8 cellular contexts compared by ENCODE assay signal in genomic region chr9:83622433-83622813, GRCh38. TPM values are rescaled to one million over a fixed set of nuclear protein-coding genes. Genes with fewer than 3 reads are reported as not detected.
DNase-seq lines count a peak whose midpoint lies in the region; ATAC-seq, FAIRE-seq and TF ChIP-seq lines count a peak whose summit lies in the region.

No MANE protein-coding gene starts in this region.

- no peaks in the 10 kb centered on the region for H4K20me1 ChIP-seq in K562 (replicated peaks; ENCODE audit: control insufficient read depth, insufficient read depth, low read length)

- no peak for TF ChIP-seq CTCF in K562 (IDR thresholded peaks at IDR 0.05 in 2 of 3, conservative IDR thresholded peaks at IDR 0.05 in 1 of 3; ENCODE audit: insufficient read depth in 2 of 3, low read depth in 1 of 3, low read length in 3 of 3)

- in situ Hi-C loops in K562 (cut with MboI), result loop anchor here (25.0 kb wide), 1 partner anchor 290 kb away; the partner anchor contains the start of gene KIF27

- no peaks in the 10 kb centered on the region for H3K9me1 ChIP-seq in K562 (ENCODE audit: control insufficient read depth, insufficient read depth, low read length)

- intact Hi-C loops in K562 (cut with micrococcal nuclease), result loop anchor here (5.0 to 10.0 kb wide), 2 partner anchors 85 to 192 kb away; partner anchors contain the start of genes GKAP1 and UBQLN1

- H3K27ac ChIP-seq in HUES64 (ENCODE audit: low read depth, low read length), result no peak overlapping the region
- peak overlapping the region; percentile 72; the same call in 2 of the 3 replicates for H3K27ac ChIP-seq in K562 (ENCODE audit: extremely low read depth, low read depth, low read length)
- H3K27ac ChIP-seq in mesodermal cell (ENCODE audit: low read depth, low read length, severe bottlenecking), result peak overlapping the region; percentile 23

- POLR2A ChIA-PET in K562 (lab: Yijun Ruan, JAX), result interaction anchor here (1.0 kb wide), 1 partner anchor 79 kb away, joined by 3 read pairs; no protein-coding TSS in a partner anchor

- no peak for TF ChIP-seq RAD21 in K562 (CRISPR knock-in tag; conservative IDR thresholded peaks at IDR 0.05 in 1 of 2, IDR thresholded peaks at IDR 0.05 in 1 of 2)

- H3K79me2 ChIP-seq in K562 (ENCODE audit: control insufficient read depth, insufficient read depth, low read length), result no peaks in the 10 kb centered on the region

- ATAC-seq in K562 (no peak), HG02763 (IDR thresholded peaks at IDR 0.05; ENCODE audit: unreplicated experiment) (no peak)

- H3K9me3 ChIP-seq in ES-I3 (ENCODE audit: control insufficient read depth, insufficient read depth, low read length), result no peaks in the 10 kb centered on the region
- no peaks in the 10 kb centered on the region for H3K9me3 ChIP-seq in HUES64 (ENCODE audit: insufficient read depth, low read depth, low read length)
- H3K9me3 ChIP-seq in K562 (replicated peaks; ENCODE audit: control insufficient read depth, insufficient read depth, low read depth, low read length), result no peaks in the 10 kb centered on the region
- H3K9me3 ChIP-seq in mesodermal cell (ENCODE audit: control insufficient read depth, low read length), result no peaks in the 10 kb centered on the region

- no TSS peak for BruUV-seq in K562 (replicated peaks; lab: Mats Ljungman, UMichigan)

- peak overlapping the region; percentile 93 for H2AFZ ChIP-seq in K562 (ENCODE audit: low read depth, low read length)

- CTCF ChIA-PET in K562 (lab: Yijun Ruan, JAX; ENCODE audit: low intra/inter-chr PET ratio), result interaction anchor here (0.7 kb wide), 1 partner anchor 82 kb away, joined by 3 read pairs; no protein-coding TSS in a partner anchor

- no peaks in the 10 kb centered on the region for H3K27me3 ChIP-seq in HUES64 (ENCODE audit: insufficient read depth, low read length)
- no peaks in the 10 kb centered on the region for H3K27me3 ChIP-seq in K562 (ENCODE audit: control insufficient read depth in 2 of 2, insufficient read depth in 2 of 2, low read length in 2 of 2)

- 59% methylated on average over 5 of the region's 10 CpGs for WGBS in HUES64
- WGBS in K562 (ENCODE audit: insufficient coverage, low coverage, missing lambda C conversion rate), result 57% methylated on average over 10 of the region's 10 CpGs
- 60 to 100% methylated on average over 2 to 4 of the region's 10 CpGs for WGBS in mesodermal cell (ENCODE audit: insufficient coverage in 2 of 2), 2 experiments

- DNase-seq in K562 (ENCODE audit: extremely low read depth in 1 of 4, low spot score in 3 of 4) (no peak), cortex of kidney (lab: John Stamatoyannopoulos, UW) (no peak), NCI-H1417 treated with DMSO at 0.1 percent for 48 hours (lab: John Stamatoyannopoulos, UW) (no peak), EL (no peak)

- TF ChIP-seq EP300 in K562 (IDR thresholded peaks at IDR 0.05; ENCODE audit: low read length), result no peak

- H3K9ac ChIP-seq in ES-I3 (ENCODE audit: low read depth, low read length) (peak overlapping the region; percentile 80), HUES64 (ENCODE audit: low read depth, low read length) (peak overlapping the region; percentile 73), K562 (ENCODE audit: insufficient read depth in 1 of 2, low read depth in 2 of 2, low read length in 2 of 2) (peak overlapping the region; percentile 64 to 93)

- TF ChIP-seq POLR2A in K562 (conservative IDR thresholded peaks at IDR 0.05), result no peak

- H3K36me3 ChIP-seq in ES-I3 (ENCODE audit: insufficient read depth, low read length), result no peaks in the 10 kb centered on the region
- no peaks in the 10 kb centered on the region for H3K36me3 ChIP-seq in HUES64 (ENCODE audit: insufficient read depth, low read length)
- H3K36me3 ChIP-seq in K562 (ENCODE audit: control insufficient read depth, insufficient read depth, low read length), result peaks cover 3% of the 10 kb centered on the region; the same call in 1 of the 3 replicates
- peaks cover 3% of the 10 kb centered on the region for H3K36me3 ChIP-seq in mesodermal cell (ENCODE audit: control insufficient read depth, insufficient read depth, low read length)

- peak overlapping the region; percentile 69 for H3K4me2 ChIP-seq in K562 (ENCODE audit: insufficient read depth, low read length)

- H3K4me3 ChIP-seq in HUES64 (ENCODE audit: low read length) (peak overlapping the region; percentile 81), K562 (peak overlapping the region; percentile 65), mesodermal cell (ENCODE audit: extremely low read depth, insufficient read depth, low read length, poor library complexity, severe bottlenecking) (peak overlapping the region; percentile 65)

- 0 out of 2 replicates have a peak, but pooled peaks cover 2% of the 10 kb centered on the region for H3K4me1 ChIP-seq in ES-I3 (ENCODE audit: insufficient read depth, low read length)
- H3K4me1 ChIP-seq in HUES64 (ENCODE audit: insufficient read depth, low read length), result peaks cover 10% of the 10 kb centered on the region; the same call in 1 of the 2 replicates
- H3K4me1 ChIP-seq in K562 (replicated peaks in 1 of 2; ENCODE audit: control insufficient read depth in 2 of 2, insufficient read depth in 2 of 2, low read length in 2 of 2), result peaks cover 11 to 14% of the 10 kb centered on the region in 2 experiments; a peak in 3 of 5 replicates
- H3K4me1 ChIP-seq in mesodermal cell (ENCODE audit: control insufficient read depth, insufficient read depth, low read length, poor library complexity, severe bottlenecking), result no peaks in the 10 kb centered on the region

- FAIRE-seq in K562 (lab: Jason Lieb, UNC), result no peak

TF ChIP-seq in K562, 482 proteins besides CTCF, POLR2A, EP300 and RAD21:
- TF ChIP-seq TEAD4 (IDR thresholded peaks at IDR 0.05; ENCODE audit: low read length) (no peak), TEAD4 (CRISPR knock-in tag; IDR thresholded peaks at IDR 0.05; ENCODE audit: borderline replicate concordance) (no peak), YY1 (IDR thresholded peaks at IDR 0.05; ENCODE audit: borderline replicate concordance in 1 of 3, control insufficient read depth in 1 of 3, extremely low read depth in 1 of 3, insufficient read depth in 3 of 3, insufficient read length in 1 of 3, insufficient replicate concordance in 2 of 3, low read depth in 1 of 3, low read length in 2 of 3) (peak in 1 of 3 experiments; percentile 64)

RNA-seq across cellular contexts. Expression of gene IDNK, which starts 0.5 kb away (rescaled TPM):
- 1.1 TPM for polyA plus RNA-seq in HUES64 (2013, experiment 1 of 2)
- polyA plus RNA-seq in HUES64 (2013, experiment 2 of 2), result 1.6 TPM
- 0.53 and 0.86 TPM in 2 replicates for total RNA-seq in K562 (2011; cell fraction: chromatin; rRNA removed; ENCODE audit: low replicate concordance)
- total RNA-seq in K562 (2011; cell fraction: nucleolus; rRNA removed), result 0.66 and 0.83 TPM in 2 replicates
- 1.3 TPM in 2 replicates for total RNA-seq in K562 (2011; cell fraction: nucleoplasm; rRNA removed)
- 0.41 and 0.57 TPM in 2 replicates for total RNA-seq in K562 (2014; rRNA removed)
- 0.19 and 0.69 TPM in 2 replicates for total RNA-seq in K562 (2014; rRNA removed; fragmentation: Illumina TruSeq; extraction: Trizol)
- total RNA-seq in K562 (2015; rRNA removed; fragmentation: Illumina TruSeq; extraction: Trizol), result 0.43 and 0.57 TPM in 2 replicates
- total RNA-seq in K562 (2021), result 0.55 and 0.63 TPM in 2 replicates
- polyA plus RNA-seq in K562 (2011; rRNA removed), result 0.49 and 1.1 TPM in 2 replicates
- 0.12 and 0.34 TPM in 2 replicates for polyA plus RNA-seq in K562 (2011; cell fraction: cytosol; rRNA removed)
- 0.38 and 0.53 TPM in 2 replicates for polyA plus RNA-seq in K562 (2011; cell fraction: nucleus; rRNA removed)
- polyA plus RNA-seq in K562 (2012), result 0.92 and 1.7 TPM in 2 replicates
- polyA plus RNA-seq in K562 (2014; fragmentation: Illumina TruSeq; extraction: Trizol), result 0.78 and 0.80 TPM in 2 replicates
- under 1 TPM; 0.50 to 0.62 TPM for polyA plus RNA-seq in K562 (2014; fragmentation: Nextera tagmentation; extraction: Ambion mirVana)
- polyA plus RNA-seq in K562 (2014; rRNA removed), result 0.46 and 0.50 TPM in 2 replicates
- 0.18 and 0.35 TPM in 2 replicates for polyA minus RNA-seq in K562 (2011; rRNA and poly(A)+ RNA removed)
- polyA minus RNA-seq in K562 (2011; cell fraction: cytosol; rRNA and poly(A)+ RNA removed), result not detected in 2 replicates
- polyA minus RNA-seq in K562 (2011; cell fraction: nucleus; rRNA and poly(A)+ RNA removed), result 0.78 and 0.81 TPM in 2 replicates
- 1.0 TPM for polyA plus RNA-seq in mesodermal cell (2013, experiment 1 of 2)
- polyA plus RNA-seq in mesodermal cell (2013, experiment 2 of 2), result 1.5 TPM
